ENCODE assay signal across 17 cellular contexts in genomic region chr16:74465281-74465680, GRCh38.
"Had no signal": no experiment of that assay in that cellular context is flagged by ENCODE, and none has a peak within 500 bp of the region (broad histone marks: within the 10 kb centered on the region; RNA-seq: fewer than 3 reads in every experiment).

No MANE protein-coding gene starts in this region.

- H3K9me3 ChIP-seq: esophagus muscularis mucosa, left lung, testis had no signal

- H3K27ac ChIP-seq: esophagus muscularis mucosa, foreskin keratinocyte, left lung, testis had no signal

- H3K4me3 ChIP-seq: esophagus muscularis mucosa, left lung, testis had no signal

- H3K4me1 ChIP-seq: esophagus muscularis mucosa, left lung, testis had no signal

- H3K27ac Mint-ChIP-seq: activated T-helper 2 cell treated with anti-CD3 and anti-CD28 coated beads, Interferon-gamma antibody, Interleukin-2, Interleukin-4, amounts not matched to agents 10 μg/mL and 5 μg/mL and 100 μg/mL, durations not matched to agents 14 hours and 24 hours and 36 hours had no signal

- H3K4me3 Mint-ChIP-seq: activated naive CD4-positive, alpha-beta T cell treated with anti-CD3 and anti-CD28 coated beads, Interleukin-2, amount 10 ng/mL, durations not matched to agents 7 days and 5 days; natural killer cell treated with Interleukin-12 subunit alpha and Interleukin-12 subunit beta and Interleukin-15 and Interleukin-18, amount 100 ng/mL, for 72 hours; stimulated activated naive CD8-positive, alpha-beta T cell treated with anti-CD3 and anti-CD28 coated beads, Interleukin-15, amount 100 ng/mL, for 72 hours had no signal

- DNase-seq: activated CD4-positive, alpha-beta T cell treated with anti-CD3 and anti-CD28 coated beads, Interleukin-2, amount 50 U/mL, for 1 hour; activated CD4-positive, CD25-positive, alpha-beta regulatory T cell; activated CD8-positive, alpha-beta memory T cell treated with anti-CD3 and anti-CD28 coated beads for 24 hours; activated naive CD4-positive, alpha-beta T cell treated with anti-CD3 and anti-CD28 coated beads, Interleukin-2, amount 10 ng/mL, durations not matched to agents 7 days and 5 days; foreskin keratinocyte; glutamatergic neuron; hypothalamus; kidney; left lung; mesenchymal stem cell; nucleus accumbens; stimulated activated naive CD8-positive, alpha-beta T cell treated with anti-CD3 and anti-CD28 coated beads, Interleukin-15, amount 100 ng/mL, for 72 hours; T-helper 2 cell; testis had no signal

- H3K27me3 ChIP-seq: esophagus muscularis mucosa, foreskin keratinocyte, left lung, testis had no signal

- ATAC-seq: foreskin keratinocyte; left lung; natural killer cell treated with Interleukin-12 subunit alpha and Interleukin-12 subunit beta and Interleukin-15 and Interleukin-18, amount 100 ng/mL, for 72 hours; stimulated activated naive CD8-positive, alpha-beta T cell treated with anti-CD3 and anti-CD28 coated beads, Interleukin-15, amount 100 ng/mL, for 72 hours had no signal

- H3K27me3 Mint-ChIP-seq: activated naive CD4-positive, alpha-beta T cell treated with anti-CD3 and anti-CD28 coated beads, Interleukin-2, amount 10 ng/mL, durations not matched to agents 7 days and 5 days; natural killer cell treated with Interleukin-12 subunit alpha and Interleukin-12 subunit beta and Interleukin-15 and Interleukin-18, amount 100 ng/mL, for 72 hours; stimulated activated naive CD8-positive, alpha-beta T cell treated with anti-CD3 and anti-CD28 coated beads, Interleukin-15, amount 100 ng/mL, for 72 hours had no signal
